19 cellular contexts compared by ENCODE assay signal in the genomic region with DNA sequence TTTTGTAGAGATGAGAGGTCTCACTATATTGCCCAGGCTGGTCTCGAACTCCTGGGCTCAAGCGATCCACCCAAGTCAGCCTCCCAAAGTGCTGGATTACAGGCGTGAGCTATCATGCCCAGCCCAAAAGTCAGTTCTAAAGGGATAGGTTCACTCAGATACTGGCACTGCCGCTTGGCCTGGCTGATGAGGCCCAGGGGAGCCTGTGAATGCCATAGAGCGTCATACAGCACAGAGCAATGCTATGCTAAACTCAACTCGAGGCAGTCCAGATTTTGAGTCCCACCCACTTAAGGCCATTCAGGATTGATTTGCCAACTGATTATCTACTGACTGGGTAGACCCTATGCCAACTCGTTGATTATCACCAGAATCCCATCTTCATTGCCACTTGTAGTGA.
DNase-seq lines count a peak whose midpoint lies in the region; ATAC-seq, FAIRE-seq and TF ChIP-seq lines count a peak whose summit lies in the region.
"Had no signal": no experiment of that assay in that cellular context is flagged by ENCODE, and none has a peak within 500 bp of the region (broad histone marks: within the 10 kb centered on the region; RNA-seq: fewer than 3 reads in every experiment).

No MANE protein-coding gene starts in this region.

- no peak for ATAC-seq in stimulated activated effector memory CD8-positive, alpha-beta T cell treated with anti-CD3 and anti-CD28 coated beads, Interleukin-12 subunit alpha, Interleukin-12 subunit beta, amount 100 ng/mL, for 72 hours
- no peak for ATAC-seq in left colon
- ATAC-seq: K562 had no signal

- no peak overlapping the region for H3K4me3 ChIP-seq in NB4 (ENCODE audit: low read depth, low read length)
- H3K4me3 ChIP-seq in coronary artery: no peak overlapping the region
- H3K4me3 ChIP-seq: K562, MG63 had no signal

- H3K4me1 Mint-ChIP-seq in stimulated activated effector memory CD8-positive, alpha-beta T cell treated with anti-CD3 and anti-CD28 coated beads, Interleukin-12 subunit alpha, Interleukin-12 subunit beta, amount 100 ng/mL, for 72 hours: peaks cover 7% of the 10 kb centered on the region
- peaks cover 7% of the 10 kb centered on the region for H3K4me1 Mint-ChIP-seq in osteocyte (ENCODE audit: unreplicated experiment)
- H3K4me1 Mint-ChIP-seq: B cell had no signal

- H3K27ac ChIP-seq in coronary artery: peak overlapping the region; percentile 48 to 56

- H3K4me3 Mint-ChIP-seq in stimulated activated effector memory CD8-positive, alpha-beta T cell treated with anti-CD3 and anti-CD28 coated beads, Interleukin-12 subunit alpha, Interleukin-12 subunit beta, amount 100 ng/mL, for 72 hours: no peak overlapping the region
- H3K4me3 Mint-ChIP-seq in osteocyte (ENCODE audit: unreplicated experiment): no peak overlapping the region
- H3K4me3 Mint-ChIP-seq: B cell; CD4-positive, alpha-beta T cell had no signal

- no peaks in the 10 kb centered on the region for H3K9me3 Mint-ChIP-seq in stimulated activated effector memory CD8-positive, alpha-beta T cell treated with anti-CD3 and anti-CD28 coated beads, Interleukin-12 subunit alpha, Interleukin-12 subunit beta, amount 100 ng/mL, for 72 hours
- no peaks in the 10 kb centered on the region for H3K9me3 Mint-ChIP-seq in osteocyte (ENCODE audit: unreplicated experiment)
- H3K9me3 Mint-ChIP-seq: CD4-positive, alpha-beta T cell had no signal

- peaks cover 89% of the 10 kb centered on the region for H3K36me3 Mint-ChIP-seq in stimulated activated effector memory CD8-positive, alpha-beta T cell treated with anti-CD3 and anti-CD28 coated beads, Interleukin-12 subunit alpha, Interleukin-12 subunit beta, amount 100 ng/mL, for 72 hours
- H3K36me3 Mint-ChIP-seq in osteocyte (ENCODE audit: unreplicated experiment): peaks cover 2% of the 10 kb centered on the region

- FAIRE-seq in HTR-8/SVneo (lab: Jason Lieb, UNC): peak; percentile 81
- FAIRE-seq: K562 had no signal

- H3K27me3 Mint-ChIP-seq in osteocyte (ENCODE audit: unreplicated experiment): no peaks in the 10 kb centered on the region
- H3K27me3 Mint-ChIP-seq: B cell; CD4-positive, alpha-beta T cell had no signal

- no peak for TF ChIP-seq POLR2A in NB4 (IDR thresholded peaks at IDR 0.05; ENCODE audit: extremely low read depth, insufficient read length)

- DNase-seq in HTR-8/SVneo (ENCODE audit: insufficient read length, low spot score) (no peak), NB4 (ENCODE audit: low read depth) (peak; percentile 13), coronary artery (ENCODE audit: low spot score) (no peak), NCI-H526 treated with DMSO at 0.1 percent for 48 hours (lab: John Stamatoyannopoulos, UW) (no peak), osteocyte (ENCODE audit: extremely low spot score, unreplicated experiment) (no peak), DMS53 treated with DMSO at 0.1 percent for 48 hours (lab: John Stamatoyannopoulos, UW; ENCODE audit: unreplicated experiment) (no peak), left colon (no peak)
- DNase-seq in stimulated activated effector memory CD8-positive, alpha-beta T cell treated with anti-CD3 and anti-CD28 coated beads, Interleukin-12 subunit alpha, Interleukin-12 subunit beta, amount 100 ng/mL, for 72 hours (ENCODE audit: low spot score in 2 of 2): no peak
- DNase-seq: CD4-positive, alpha-beta T cell; GOT3; MG63; NCI-H1105 treated with DMSO at 0.1 percent for 48 hours; NCI-H187 treated with DMSO at 0.1 percent for 48 hours; NCI-H2171; NCI-H446 treated with DMSO at 0.1 percent for 48 hours; NCI-H774; SIG-M5 had no signal

- intact Hi-C loops in left colon (cut with DNase I, micrococcal nuclease): no loop called here

- peak overlapping the region; percentile 52 for H3K27ac Mint-ChIP-seq in stimulated activated effector memory CD8-positive, alpha-beta T cell treated with anti-CD3 and anti-CD28 coated beads, Interleukin-12 subunit alpha, Interleukin-12 subunit beta, amount 100 ng/mL, for 72 hours
- H3K27ac Mint-ChIP-seq in osteocyte (ENCODE audit: unreplicated experiment): no peak overlapping the region
- H3K27ac Mint-ChIP-seq: B cell; CD4-positive, alpha-beta T cell had no signal

- no peak for TF ChIP-seq CTCF in NB4 (IDR thresholded peaks at IDR 0.05; ENCODE audit: low read depth, low read length)
- no peak for TF ChIP-seq CTCF in coronary artery (IDR thresholded peaks at IDR 0.05)
- TF ChIP-seq CTCF in osteocyte (IDR thresholded peaks at IDR 0.05): no peak
